In the genomic region with DNA sequence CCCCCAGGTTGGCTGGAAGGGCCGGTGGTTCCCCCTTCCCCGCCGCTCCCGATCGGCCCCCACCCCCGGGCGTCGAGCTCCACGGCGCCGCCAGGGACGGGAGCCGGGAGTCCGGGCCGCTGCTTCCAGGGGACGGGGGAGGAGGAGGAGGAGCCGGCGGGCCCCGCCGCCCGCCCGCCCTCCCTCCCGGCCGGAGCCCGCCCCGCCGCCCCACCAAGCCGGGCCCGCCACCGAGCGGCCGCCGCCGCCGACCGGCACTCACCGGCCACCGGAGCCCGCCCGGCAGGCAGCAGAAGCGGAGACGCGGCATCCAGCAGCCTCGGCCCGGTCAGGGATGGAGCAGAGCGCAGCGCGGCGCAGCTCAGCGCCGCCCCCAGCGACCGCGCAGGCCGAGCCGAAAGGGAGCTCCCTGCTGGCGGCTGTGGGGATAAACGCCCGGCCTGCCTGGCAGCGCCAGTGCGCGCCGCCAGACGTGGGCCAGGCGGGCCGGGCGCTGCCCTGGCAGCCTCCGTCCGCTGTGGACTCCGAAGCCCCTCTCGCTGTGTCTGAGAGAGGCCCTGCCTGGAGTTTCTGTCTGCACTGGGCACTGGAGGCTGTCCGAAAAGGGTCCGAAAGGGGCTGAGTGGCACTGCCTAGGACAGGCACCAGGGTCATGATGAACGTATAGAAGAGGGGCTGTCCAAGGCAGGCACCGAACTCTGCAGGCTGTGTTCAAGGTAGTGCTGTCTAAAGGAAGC, we compare ENCODE assay signal across 1 cellular context.
TF ChIP-seq lines count a peak whose summit lies in the region.

MYO18A (minus strand) TSS at position 348 of the 737 bp plus-strand sequence. CDS start 13,458 bp downstream, outside the sequence.

TF ChIP-seq in HepG2, 621 proteins besides CTCF, POLR2A, EP300 and RAD21 (continued from another document and continues in another):
- TF ChIP-seq ARID3A (IDR thresholded peaks at IDR 0.05; ENCODE audit: low read depth, low read length) (no peak), RNF2 (conservative IDR thresholded peaks at IDR 0.05; ENCODE audit: low read depth) (no peak), ZMAT3 (CRISPR knock-in tag; conservative IDR thresholded peaks at IDR 0.05) (no peak), CEBPZ (IDR thresholded peaks at IDR 0.05; ENCODE audit: low read length) (no peak), ZNF3 (CRISPR knock-in tag; IDR thresholded peaks at IDR 0.05) (no peak), ATM (IDR thresholded peaks at IDR 0.05; ENCODE audit: borderline replicate concordance) (no peak), NFIC (IDR thresholded peaks at IDR 0.05; ENCODE audit: low read length) (no peak), ZNF335 (CRISPR knock-in tag; IDR thresholded peaks at IDR 0.05) (no peak), RFX1 (IDR thresholded peaks at IDR 0.05) (no peak), NR2F2 (IDR thresholded peaks at IDR 0.05; ENCODE audit: borderline replicate concordance, low read depth) (no peak), ZNF124 (CRISPR knock-in tag; IDR thresholded peaks at IDR 0.05) (no peak), CENPT (CRISPR knock-in tag; IDR thresholded peaks at IDR 0.05; ENCODE audit: low read depth) (no peak), ZMYM2 (CRISPR knock-in tag; IDR thresholded peaks at IDR 0.05) (no peak), PHF20 (CRISPR knock-in tag; IDR thresholded peaks at IDR 0.05) (no peak; the same call in 1 of the 2 replicates), MAZ (IDR thresholded peaks at IDR 0.05; ENCODE audit: borderline replicate concordance, low read depth, low read length) (peak; percentile 76; the same call in 1 of the 2 replicates), MAZ (CRISPR knock-in tag; IDR thresholded peaks at IDR 0.05; ENCODE audit: low read depth) (0 out of 2 replicates have a peak, but pooled peaks have one; percentile 36), ZMYM3 (CRISPR knock-in tag; IDR thresholded peaks at IDR 0.05) (no peak), ZNF407 (CRISPR knock-in tag; IDR thresholded peaks at IDR 0.05; ENCODE audit: not compliant biosample characterization) (no peak), ZNF850 (CRISPR knock-in tag; conservative IDR thresholded peaks at IDR 0.05) (no peak), CEBPB (IDR thresholded peaks at IDR 0.05; ENCODE audit: borderline replicate concordance, low read depth, low read length) (no peak), ZFP36L2 (CRISPR knock-in tag; IDR thresholded peaks at IDR 0.05) (no peak), ZNF678 (CRISPR knock-in tag; IDR thresholded peaks at IDR 0.05) (no peak; the same call in 1 of the 2 replicates), RBM39 (IDR thresholded peaks at IDR 0.05; ENCODE audit: low read depth, low read length, poor library complexity, severe bottlenecking) (no peak), HOXA5 (CRISPR knock-in tag; IDR thresholded peaks at IDR 0.05) (0 out of 2 replicates have a peak, but pooled peaks have one; percentile 38), ZNF276 (CRISPR knock-in tag; IDR thresholded peaks at IDR 0.05; ENCODE audit: low read depth) (0 out of 2 replicates have a peak, but pooled peaks have one; percentile 76), PITX1 (CRISPR knock-in tag; IDR thresholded peaks at IDR 0.05) (no peak)
- TF ChIP-seq, protein P1, sequence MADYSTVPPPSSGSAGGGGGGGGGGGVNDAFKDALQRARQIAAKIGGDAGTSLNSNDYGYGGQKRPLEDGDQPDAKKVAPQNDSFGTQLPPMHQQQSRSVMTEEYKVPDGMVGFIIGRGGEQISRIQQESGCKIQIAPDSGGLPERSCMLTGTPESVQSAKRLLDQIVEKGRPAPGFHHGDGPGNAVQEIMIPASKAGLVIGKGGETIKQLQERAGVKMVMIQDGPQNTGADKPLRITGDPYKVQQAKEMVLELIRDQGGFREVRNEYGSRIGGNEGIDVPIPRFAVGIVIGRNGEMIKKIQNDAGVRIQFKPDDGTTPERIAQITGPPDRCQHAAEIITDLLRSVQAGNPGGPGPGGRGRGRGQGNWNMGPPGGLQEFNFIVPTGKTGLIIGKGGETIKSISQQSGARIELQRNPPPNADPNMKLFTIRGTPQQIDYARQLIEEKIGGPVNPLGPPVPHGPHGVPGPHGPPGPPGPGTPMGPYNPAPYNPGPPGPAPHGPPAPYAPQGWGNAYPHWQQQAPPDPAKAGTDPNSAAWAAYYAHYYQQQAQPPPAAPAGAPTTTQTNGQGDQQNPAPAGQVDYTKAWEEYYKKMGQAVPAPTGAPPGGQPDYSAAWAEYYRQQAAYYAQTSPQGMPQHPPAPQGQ (CRISPR knock-in tag; IDR thresholded peaks at IDR 0.05; ENCODE audit: borderline replicate concordance) = no peak
- TF ChIP-seq, protein P2, sequence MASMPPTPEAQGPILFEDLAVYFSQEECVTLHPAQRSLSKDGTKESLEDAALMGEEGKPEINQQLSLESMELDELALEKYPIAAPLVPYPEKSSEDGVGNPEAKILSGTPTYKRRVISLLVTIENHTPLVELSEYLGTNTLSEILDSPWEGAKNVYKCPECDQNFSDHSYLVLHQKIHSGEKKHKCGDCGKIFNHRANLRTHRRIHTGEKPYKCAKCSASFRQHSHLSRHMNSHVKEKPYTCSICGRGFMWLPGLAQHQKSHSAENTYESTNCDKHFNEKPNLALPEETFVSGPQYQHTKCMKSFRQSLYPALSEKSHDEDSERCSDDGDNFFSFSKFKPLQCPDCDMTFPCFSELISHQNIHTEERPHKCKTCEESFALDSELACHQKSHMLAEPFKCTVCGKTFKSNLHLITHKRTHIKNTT (CRISPR knock-in tag; IDR thresholded peaks at IDR 0.05) = no peak
- TF ChIP-seq, protein P3, sequence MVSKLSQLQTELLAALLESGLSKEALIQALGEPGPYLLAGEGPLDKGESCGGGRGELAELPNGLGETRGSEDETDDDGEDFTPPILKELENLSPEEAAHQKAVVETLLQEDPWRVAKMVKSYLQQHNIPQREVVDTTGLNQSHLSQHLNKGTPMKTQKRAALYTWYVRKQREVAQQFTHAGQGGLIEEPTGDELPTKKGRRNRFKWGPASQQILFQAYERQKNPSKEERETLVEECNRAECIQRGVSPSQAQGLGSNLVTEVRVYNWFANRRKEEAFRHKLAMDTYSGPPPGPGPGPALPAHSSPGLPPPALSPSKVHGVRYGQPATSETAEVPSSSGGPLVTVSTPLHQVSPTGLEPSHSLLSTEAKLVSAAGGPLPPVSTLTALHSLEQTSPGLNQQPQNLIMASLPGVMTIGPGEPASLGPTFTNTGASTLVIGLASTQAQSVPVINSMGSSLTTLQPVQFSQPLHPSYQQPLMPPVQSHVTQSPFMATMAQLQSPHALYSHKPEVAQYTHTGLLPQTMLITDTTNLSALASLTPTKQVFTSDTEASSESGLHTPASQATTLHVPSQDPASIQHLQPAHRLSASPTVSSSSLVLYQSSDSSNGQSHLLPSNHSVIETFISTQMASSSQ (IDR thresholded peaks at IDR 0.05; ENCODE audit: low read depth) = no peak
- TF ChIP-seq, protein P3 (CRISPR knock-in tag; IDR thresholded peaks at IDR 0.05; ENCODE audit: borderline replicate concordance) = peak; percentile 52; the same call in 1 of the 2 replicates
